In the genomic region with DNA sequence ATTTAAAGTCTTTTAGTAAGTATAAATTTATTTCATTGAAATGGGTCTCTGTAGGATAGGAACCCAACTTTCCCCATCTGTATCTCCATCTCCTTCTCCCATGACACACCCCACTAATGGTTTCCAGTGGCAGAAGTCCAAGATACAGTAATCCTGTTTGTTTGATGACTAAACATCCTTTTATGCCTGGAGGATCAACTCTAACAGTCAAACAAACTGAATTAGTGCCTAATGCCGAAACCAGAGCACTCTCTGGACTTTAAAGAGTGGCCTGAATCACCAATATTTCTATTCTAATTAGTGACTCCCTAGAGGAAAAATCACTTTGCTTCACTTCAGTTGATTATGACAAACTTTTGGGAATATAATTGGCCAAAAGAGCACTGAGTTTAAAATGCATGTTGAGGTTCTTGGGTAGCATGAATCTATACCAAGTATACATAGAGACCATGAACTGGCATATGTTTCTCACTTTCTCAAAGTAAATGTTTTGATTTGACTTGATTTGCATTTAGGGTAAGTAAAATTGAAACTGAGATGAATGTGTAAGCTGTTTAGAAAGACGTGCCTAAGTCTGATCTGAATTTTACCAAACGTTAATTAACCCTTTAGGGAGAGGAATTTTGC, we compare ENCODE assay signal across 1 cellular context.
TF ChIP-seq lines count a peak whose summit lies in the region.

No MANE protein-coding gene starts in this region.

TF ChIP-seq in GM23338, 12 proteins besides CTCF, POLR2A, EP300 and RAD21 (continued from another document):
- TF ChIP-seq ETS1 (IDR thresholded peaks at IDR 0.05) (no peak), POLR2AphosphoS5 (IDR thresholded peaks at IDR 0.05; ENCODE audit: low read depth) (no peak), CREB1 (CRISPR knock-in tag; IDR thresholded peaks at IDR 0.05; ENCODE audit: low read depth) (no peak), ZNF331 (CRISPR knock-in tag; IDR thresholded peaks at IDR 0.05; ENCODE audit: low read depth) (no peak), STAT1 (IDR thresholded peaks at IDR 0.05; ENCODE audit: unreplicated experiment) (no peak), EZH2phosphoT487 (IDR thresholded peaks at IDR 0.05; ENCODE audit: unreplicated experiment) (no peak)
- TF ChIP-seq, protein P1, sequence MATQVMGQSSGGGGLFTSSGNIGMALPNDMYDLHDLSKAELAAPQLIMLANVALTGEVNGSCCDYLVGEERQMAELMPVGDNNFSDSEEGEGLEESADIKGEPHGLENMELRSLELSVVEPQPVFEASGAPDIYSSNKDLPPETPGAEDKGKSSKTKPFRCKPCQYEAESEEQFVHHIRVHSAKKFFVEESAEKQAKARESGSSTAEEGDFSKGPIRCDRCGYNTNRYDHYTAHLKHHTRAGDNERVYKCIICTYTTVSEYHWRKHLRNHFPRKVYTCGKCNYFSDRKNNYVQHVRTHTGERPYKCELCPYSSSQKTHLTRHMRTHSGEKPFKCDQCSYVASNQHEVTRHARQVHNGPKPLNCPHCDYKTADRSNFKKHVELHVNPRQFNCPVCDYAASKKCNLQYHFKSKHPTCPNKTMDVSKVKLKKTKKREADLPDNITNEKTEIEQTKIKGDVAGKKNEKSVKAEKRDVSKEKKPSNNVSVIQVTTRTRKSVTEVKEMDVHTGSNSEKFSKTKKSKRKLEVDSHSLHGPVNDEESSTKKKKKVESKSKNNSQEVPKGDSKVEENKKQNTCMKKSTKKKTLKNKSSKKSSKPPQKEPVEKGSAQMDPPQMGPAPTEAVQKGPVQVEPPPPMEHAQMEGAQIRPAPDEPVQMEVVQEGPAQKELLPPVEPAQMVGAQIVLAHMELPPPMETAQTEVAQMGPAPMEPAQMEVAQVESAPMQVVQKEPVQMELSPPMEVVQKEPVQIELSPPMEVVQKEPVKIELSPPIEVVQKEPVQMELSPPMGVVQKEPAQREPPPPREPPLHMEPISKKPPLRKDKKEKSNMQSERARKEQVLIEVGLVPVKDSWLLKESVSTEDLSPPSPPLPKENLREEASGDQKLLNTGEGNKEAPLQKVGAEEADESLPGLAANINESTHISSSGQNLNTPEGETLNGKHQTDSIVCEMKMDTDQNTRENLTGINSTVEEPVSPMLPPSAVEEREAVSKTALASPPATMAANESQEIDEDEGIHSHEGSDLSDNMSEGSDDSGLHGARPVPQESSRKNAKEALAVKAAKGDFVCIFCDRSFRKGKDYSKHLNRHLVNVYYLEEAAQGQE (IDR thresholded peaks at IDR 0.05; ENCODE audit: unreplicated experiment): no peak
